Comparison of ENCODE assay signal across 8 cellular contexts in genomic region chr14:104826858-104827172, GRCh38.
DNase-seq lines count a peak whose midpoint lies in the region; ATAC-seq and TF ChIP-seq lines count a peak whose summit lies in the region.

No MANE protein-coding gene starts in this region.

- TF ChIP-seq CTCF in GM13977 (IDR thresholded peaks at IDR 0.05; ENCODE audit: extremely low read depth, insufficient read depth, missing control alignments) (no peak), WI38 (IDR thresholded peaks at IDR 0.05; ENCODE audit: low read depth, low read length) (no peak), foreskin fibroblast (IDR thresholded peaks at IDR 0.05; ENCODE audit: low read depth, low read length) (no peak), retinal pigment epithelial cell (conservative IDR thresholded peaks at IDR 0.05; ENCODE audit: low read depth, low read length) (no peak)

- no peak for ATAC-seq in GM19395 (IDR thresholded peaks at IDR 0.05; ENCODE audit: unreplicated experiment)
- no peak for ATAC-seq in HG02973 (IDR thresholded peaks at IDR 0.05; ENCODE audit: unreplicated experiment)

- in situ Hi-C loops in GM13977 (cut with MboI; ENCODE audit: low pct_unique_long_range_greater_than_20kb, low sequenced_read_pairs, unreplicated experiment) = loop anchor here (10.0 kb wide), 1 partner anchor 62 kb away; no protein-coding TSS in a partner anchor

- peak overlapping the region; percentile 35; the same call in 1 of the 2 replicates for H3K4me3 ChIP-seq in WI38 (ENCODE audit: low read depth, low read length)
- peak overlapping the region; percentile 60 to 63 for H3K4me3 ChIP-seq in foreskin fibroblast (ENCODE audit: low read depth in 1 of 2, low read length in 2 of 2)
- peak overlapping the region; percentile 41 for H3K4me3 ChIP-seq in retinal pigment epithelial cell (ENCODE audit: low read length)

- DNase-seq in GM13977 (ENCODE audit: low spot score) (peak; percentile 45), foreskin fibroblast (no peak), retinal pigment epithelial cell (ENCODE audit: low read depth) (no peak), KG1 (lab: John Stamatoyannopoulos, UW) (no peak), SIG-M5 (lab: John Stamatoyannopoulos, UW) (no peak)
